Comparison of ENCODE assay signal across 1 cellular context in the genomic region with DNA sequence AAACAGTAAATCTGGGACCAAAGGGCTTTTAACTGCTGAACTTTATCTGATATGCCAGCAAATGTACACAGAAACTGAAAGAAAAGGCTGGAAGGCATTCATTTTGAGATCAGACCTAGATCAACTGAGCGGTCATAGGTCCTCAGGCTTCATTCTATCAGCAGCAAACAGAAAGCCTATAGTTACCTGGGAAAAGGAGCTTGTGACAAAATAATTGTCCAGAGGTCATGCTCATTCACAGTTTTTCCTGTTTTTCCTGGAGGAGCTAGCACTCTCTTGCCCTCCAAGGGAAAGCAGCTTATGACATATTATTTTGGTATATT.
TF ChIP-seq lines count a peak whose summit lies in the region.

No MANE protein-coding gene starts in this region.

TF ChIP-seq in HepG2, 621 proteins besides CTCF, POLR2A, EP300 and RAD21 (continued from another document and continues in another):
- TF ChIP-seq, protein P1, sequence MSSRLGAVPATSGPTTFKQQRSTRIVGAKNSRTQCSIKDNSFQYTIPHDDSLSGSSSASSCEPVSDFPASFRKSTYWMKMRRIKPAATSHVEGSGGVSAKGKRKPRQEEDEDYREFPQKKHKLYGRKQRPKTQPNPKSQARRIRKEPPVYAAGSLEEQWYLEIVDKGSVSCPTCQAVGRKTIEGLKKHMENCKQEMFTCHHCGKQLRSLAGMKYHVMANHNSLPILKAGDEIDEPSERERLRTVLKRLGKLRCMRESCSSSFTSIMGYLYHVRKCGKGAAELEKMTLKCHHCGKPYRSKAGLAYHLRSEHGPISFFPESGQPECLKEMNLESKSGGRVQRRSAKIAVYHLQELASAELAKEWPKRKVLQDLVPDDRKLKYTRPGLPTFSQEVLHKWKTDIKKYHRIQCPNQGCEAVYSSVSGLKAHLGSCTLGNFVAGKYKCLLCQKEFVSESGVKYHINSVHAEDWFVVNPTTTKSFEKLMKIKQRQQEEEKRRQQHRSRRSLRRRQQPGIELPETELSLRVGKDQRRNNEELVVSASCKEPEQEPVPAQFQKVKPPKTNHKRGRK (CRISPR knock-in tag; IDR thresholded peaks at IDR 0.05) = no peak
- TF ChIP-seq, protein P2, sequence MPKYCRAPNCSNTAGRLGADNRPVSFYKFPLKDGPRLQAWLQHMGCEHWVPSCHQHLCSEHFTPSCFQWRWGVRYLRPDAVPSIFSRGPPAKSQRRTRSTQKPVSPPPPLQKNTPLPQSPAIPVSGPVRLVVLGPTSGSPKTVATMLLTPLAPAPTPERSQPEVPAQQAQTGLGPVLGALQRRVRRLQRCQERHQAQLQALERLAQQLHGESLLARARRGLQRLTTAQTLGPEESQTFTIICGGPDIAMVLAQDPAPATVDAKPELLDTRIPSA (CRISPR knock-in tag; IDR thresholded peaks at IDR 0.05; ENCODE audit: borderline replicate concordance) = no peak
- TF ChIP-seq ATF1 (CRISPR knock-in tag; IDR thresholded peaks at IDR 0.05) (peak; percentile 57), ZNF33B (CRISPR knock-in tag; IDR thresholded peaks at IDR 0.05) (no peak), NR2F6 (IDR thresholded peaks at IDR 0.05) (peak; percentile 89), NR2F6 (CRISPR knock-in tag; IDR thresholded peaks at IDR 0.05) (peak; percentile 84), PITX1 (CRISPR knock-in tag; IDR thresholded peaks at IDR 0.05) (peak; percentile 93), LCORL (IDR thresholded peaks at IDR 0.05) (no peak), LCORL (CRISPR knock-in tag; IDR thresholded peaks at IDR 0.05) (peak; percentile 33; the same call in 1 of the 2 replicates), TCF7 (IDR thresholded peaks at IDR 0.05; ENCODE audit: low read depth) (peak; percentile 80), NPAS2 (CRISPR knock-in tag; IDR thresholded peaks at IDR 0.05; ENCODE audit: borderline replicate concordance) (no peak), DR1 (CRISPR knock-in tag; IDR thresholded peaks at IDR 0.05) (no peak), FLYWCH1 (CRISPR knock-in tag; IDR thresholded peaks at IDR 0.05) (no peak), ZNF768 (CRISPR knock-in tag; IDR thresholded peaks at IDR 0.05) (no peak), KMT2B (CRISPR knock-in tag; IDR thresholded peaks at IDR 0.05) (peak; percentile 54; the same call in 1 of the 2 replicates), ZIK1 (CRISPR knock-in tag; IDR thresholded peaks at IDR 0.05; ENCODE audit: borderline replicate concordance, low read depth) (no peak), IRX3 (CRISPR knock-in tag; IDR thresholded peaks at IDR 0.05; ENCODE audit: borderline replicate concordance, low read depth) (no peak), ZNF431 (CRISPR knock-in tag; IDR thresholded peaks at IDR 0.05; ENCODE audit: borderline replicate concordance, low read depth) (no peak), RBM22 (optimal IDR thresholded peaks at IDR 0.05; ENCODE audit: low read length) (no peak), HNF4G (IDR thresholded peaks at IDR 0.05; ENCODE audit: borderline replicate concordance, low read depth, low read length) (peak; percentile 90), HNF4G (CRISPR knock-in tag; IDR thresholded peaks at IDR 0.05; ENCODE audit: borderline replicate concordance, low read depth) (peak; percentile 48; the same call in 1 of the 2 replicates), ZNF30 (CRISPR knock-in tag; IDR thresholded peaks at IDR 0.05) (no peak), MYNN (CRISPR knock-in tag; IDR thresholded peaks at IDR 0.05; ENCODE audit: low read depth) (no peak), EZH2 (conservative IDR thresholded peaks at IDR 0.05; ENCODE audit: low read depth, low read length) (no peak), MXI1 (IDR thresholded peaks at IDR 0.05; ENCODE audit: borderline replicate concordance, low read depth, low read length) (no peak), ZC3H13 (CRISPR knock-in tag; IDR thresholded peaks at IDR 0.05) (no peak), MAFG (CRISPR knock-in tag; IDR thresholded peaks at IDR 0.05) (no peak)
- TF ChIP-seq, protein P3, sequence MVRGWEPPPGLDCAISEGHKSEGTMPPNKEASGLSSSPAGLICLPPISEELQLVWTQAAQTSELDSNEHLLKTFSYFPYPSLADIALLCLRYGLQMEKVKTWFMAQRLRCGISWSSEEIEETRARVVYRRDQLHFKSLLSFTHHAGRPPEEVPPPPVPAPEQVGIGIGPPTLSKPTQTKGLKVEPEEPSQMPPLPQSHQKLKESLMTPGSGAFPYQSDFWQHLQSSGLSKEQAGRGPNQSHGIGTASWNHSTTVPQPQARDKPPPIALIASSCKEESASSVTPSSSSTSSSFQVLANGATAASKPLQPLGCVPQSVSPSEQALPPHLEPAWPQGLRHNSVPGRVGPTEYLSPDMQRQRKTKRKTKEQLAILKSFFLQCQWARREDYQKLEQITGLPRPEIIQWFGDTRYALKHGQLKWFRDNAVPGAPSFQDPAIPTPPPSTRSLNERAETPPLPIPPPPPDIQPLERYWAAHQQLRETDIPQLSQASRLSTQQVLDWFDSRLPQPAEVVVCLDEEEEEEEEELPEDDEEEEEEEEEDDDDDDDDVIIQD (CRISPR knock-in tag; IDR thresholded peaks at IDR 0.05; ENCODE audit: low read depth) = peak; percentile 93
- TF ChIP-seq, protein P4, sequence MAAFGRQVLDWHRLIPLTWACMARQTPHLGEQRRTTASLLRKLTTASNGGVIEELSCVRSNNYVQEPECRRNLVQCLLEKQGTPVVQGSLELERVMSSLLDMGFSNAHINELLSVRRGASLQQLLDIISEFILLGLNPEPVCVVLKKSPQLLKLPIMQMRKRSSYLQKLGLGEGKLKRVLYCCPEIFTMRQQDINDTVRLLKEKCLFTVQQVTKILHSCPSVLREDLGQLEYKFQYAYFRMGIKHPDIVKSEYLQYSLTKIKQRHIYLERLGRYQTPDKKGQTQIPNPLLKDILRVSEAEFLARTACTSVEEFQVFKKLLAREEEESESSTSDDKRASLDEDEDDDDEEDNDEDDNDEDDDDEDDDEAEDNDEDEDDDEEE (CRISPR knock-in tag; IDR thresholded peaks at IDR 0.05) = no peak
- TF ChIP-seq, protein P5, sequence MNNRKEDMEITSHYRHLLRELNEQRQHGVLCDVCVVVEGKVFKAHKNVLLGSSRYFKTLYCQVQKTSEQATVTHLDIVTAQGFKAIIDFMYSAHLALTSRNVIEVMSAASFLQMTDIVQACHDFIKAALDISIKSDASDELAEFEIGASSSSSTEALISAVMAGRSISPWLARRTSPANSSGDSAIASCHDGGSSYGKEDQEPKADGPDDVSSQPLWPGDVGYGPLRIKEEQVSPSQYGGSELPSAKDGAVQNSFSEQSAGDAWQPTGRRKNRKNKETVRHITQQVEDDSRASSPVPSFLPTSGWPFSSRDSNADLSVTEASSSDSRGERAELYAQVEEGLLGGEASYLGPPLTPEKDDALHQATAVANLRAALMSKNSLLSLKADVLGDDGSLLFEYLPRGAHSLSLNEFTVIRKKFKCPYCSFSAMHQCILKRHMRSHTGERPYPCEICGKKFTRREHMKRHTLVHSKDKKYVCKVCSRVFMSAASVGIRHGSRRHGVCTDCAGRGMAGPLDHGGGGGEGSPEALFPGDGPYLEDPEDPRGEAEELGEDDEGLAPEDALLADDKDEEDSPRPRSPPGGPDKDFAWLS (CRISPR knock-in tag; IDR thresholded peaks at IDR 0.05; ENCODE audit: borderline replicate concordance) = no peak
- TF ChIP-seq, protein P6, sequence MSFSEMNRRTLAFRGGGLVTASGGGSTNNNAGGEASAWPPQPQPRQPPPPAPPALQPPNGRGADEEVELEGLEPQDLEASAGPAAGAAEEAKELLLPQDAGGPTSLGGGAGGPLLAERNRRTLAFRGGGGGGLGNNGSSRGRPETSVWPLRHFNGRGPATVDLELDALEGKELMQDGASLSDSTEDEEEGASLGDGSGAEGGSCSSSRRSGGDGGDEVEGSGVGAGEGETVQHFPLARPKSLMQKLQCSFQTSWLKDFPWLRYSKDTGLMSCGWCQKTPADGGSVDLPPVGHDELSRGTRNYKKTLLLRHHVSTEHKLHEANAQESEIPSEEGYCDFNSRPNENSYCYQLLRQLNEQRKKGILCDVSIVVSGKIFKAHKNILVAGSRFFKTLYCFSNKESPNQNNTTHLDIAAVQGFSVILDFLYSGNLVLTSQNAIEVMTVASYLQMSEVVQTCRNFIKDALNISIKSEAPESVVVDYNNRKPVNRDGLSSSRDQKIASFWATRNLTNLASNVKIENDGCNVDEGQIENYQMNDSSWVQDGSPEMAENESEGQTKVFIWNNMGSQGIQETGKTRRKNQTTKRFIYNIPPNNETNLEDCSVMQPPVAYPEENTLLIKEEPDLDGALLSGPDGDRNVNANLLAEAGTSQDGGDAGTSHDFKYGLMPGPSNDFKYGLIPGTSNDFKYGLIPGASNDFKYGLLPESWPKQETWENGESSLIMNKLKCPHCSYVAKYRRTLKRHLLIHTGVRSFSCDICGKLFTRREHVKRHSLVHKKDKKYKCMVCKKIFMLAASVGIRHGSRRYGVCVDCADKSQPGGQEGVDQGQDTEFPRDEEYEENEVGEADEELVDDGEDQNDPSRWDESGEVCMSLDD (CRISPR knock-in tag; IDR thresholded peaks at IDR 0.05; ENCODE audit: borderline replicate concordance) = no peak
- TF ChIP-seq, protein P7, sequence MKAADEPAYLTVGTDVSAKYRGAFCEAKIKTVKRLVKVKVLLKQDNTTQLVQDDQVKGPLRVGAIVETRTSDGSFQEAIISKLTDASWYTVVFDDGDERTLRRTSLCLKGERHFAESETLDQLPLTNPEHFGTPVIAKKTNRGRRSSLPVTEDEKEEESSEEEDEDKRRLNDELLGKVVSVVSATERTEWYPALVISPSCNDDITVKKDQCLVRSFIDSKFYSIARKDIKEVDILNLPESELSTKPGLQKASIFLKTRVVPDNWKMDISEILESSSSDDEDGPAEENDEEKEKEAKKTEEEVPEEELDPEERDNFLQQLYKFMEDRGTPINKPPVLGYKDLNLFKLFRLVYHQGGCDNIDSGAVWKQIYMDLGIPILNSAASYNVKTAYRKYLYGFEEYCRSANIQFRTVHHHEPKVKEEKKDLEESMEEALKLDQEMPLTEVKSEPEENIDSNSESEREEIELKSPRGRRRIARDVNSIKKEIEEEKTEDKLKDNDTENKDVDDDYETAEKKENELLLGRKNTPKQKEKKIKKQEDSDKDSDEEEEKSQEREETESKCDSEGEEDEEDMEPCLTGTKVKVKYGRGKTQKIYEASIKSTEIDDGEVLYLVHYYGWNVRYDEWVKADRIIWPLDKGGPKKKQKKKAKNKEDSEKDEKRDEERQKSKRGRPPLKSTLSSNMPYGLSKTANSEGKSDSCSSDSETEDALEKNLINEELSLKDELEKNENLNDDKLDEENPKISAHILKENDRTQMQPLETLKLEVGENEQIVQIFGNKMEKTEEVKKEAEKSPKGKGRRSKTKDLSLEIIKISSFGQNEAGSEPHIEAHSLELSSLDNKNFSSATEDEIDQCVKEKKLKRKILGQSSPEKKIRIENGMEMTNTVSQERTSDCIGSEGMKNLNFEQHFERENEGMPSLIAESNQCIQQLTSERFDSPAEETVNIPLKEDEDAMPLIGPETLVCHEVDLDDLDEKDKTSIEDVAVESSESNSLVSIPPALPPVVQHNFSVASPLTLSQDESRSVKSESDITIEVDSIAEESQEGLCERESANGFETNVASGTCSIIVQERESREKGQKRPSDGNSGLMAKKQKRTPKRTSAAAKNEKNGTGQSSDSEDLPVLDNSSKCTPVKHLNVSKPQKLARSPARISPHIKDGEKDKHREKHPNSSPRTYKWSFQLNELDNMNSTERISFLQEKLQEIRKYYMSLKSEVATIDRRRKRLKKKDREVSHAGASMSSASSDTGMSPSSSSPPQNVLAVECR (CRISPR knock-in tag; IDR thresholded peaks at IDR 0.05; ENCODE audit: borderline replicate concordance) = no peak; the same call in 1 of the 2 replicates
- TF ChIP-seq, protein P8, sequence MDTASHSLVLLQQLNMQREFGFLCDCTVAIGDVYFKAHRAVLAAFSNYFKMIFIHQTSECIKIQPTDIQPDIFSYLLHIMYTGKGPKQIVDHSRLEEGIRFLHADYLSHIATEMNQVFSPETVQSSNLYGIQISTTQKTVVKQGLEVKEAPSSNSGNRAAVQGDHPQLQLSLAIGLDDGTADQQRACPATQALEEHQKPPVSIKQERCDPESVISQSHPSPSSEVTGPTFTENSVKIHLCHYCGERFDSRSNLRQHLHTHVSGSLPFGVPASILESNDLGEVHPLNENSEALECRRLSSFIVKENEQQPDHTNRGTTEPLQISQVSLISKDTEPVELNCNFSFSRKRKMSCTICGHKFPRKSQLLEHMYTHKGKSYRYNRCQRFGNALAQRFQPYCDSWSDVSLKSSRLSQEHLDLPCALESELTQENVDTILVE (CRISPR knock-in tag; IDR thresholded peaks at IDR 0.05) = no peak
- TF ChIP-seq, protein P9, sequence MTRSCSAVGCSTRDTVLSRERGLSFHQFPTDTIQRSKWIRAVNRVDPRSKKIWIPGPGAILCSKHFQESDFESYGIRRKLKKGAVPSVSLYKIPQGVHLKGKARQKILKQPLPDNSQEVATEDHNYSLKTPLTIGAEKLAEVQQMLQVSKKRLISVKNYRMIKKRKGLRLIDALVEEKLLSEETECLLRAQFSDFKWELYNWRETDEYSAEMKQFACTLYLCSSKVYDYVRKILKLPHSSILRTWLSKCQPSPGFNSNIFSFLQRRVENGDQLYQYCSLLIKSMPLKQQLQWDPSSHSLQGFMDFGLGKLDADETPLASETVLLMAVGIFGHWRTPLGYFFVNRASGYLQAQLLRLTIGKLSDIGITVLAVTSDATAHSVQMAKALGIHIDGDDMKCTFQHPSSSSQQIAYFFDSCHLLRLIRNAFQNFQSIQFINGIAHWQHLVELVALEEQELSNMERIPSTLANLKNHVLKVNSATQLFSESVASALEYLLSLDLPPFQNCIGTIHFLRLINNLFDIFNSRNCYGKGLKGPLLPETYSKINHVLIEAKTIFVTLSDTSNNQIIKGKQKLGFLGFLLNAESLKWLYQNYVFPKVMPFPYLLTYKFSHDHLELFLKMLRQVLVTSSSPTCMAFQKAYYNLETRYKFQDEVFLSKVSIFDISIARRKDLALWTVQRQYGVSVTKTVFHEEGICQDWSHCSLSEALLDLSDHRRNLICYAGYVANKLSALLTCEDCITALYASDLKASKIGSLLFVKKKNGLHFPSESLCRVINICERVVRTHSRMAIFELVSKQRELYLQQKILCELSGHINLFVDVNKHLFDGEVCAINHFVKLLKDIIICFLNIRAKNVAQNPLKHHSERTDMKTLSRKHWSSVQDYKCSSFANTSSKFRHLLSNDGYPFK (CRISPR knock-in tag; IDR thresholded peaks at IDR 0.05; ENCODE audit: borderline replicate concordance) = no peak
- TF ChIP-seq, protein P10, sequence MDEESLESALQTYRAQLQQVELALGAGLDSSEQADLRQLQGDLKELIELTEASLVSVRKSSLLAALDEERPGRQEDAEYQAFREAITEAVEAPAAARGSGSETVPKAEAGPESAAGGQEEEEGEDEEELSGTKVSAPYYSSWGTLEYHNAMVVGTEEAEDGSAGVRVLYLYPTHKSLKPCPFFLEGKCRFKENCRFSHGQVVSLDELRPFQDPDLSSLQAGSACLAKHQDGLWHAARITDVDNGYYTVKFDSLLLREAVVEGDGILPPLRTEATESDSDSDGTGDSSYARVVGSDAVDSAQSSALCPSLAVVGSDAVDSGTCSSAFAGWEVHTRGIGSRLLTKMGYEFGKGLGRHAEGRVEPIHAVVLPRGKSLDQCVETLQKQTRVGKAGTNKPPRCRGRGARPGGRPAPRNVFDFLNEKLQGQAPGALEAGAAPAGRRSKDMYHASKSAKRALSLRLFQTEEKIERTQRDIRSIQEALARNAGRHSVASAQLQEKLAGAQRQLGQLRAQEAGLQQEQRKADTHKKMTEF (CRISPR knock-in tag; IDR thresholded peaks at IDR 0.05) = peak; percentile 67
- TF ChIP-seq, protein P11, sequence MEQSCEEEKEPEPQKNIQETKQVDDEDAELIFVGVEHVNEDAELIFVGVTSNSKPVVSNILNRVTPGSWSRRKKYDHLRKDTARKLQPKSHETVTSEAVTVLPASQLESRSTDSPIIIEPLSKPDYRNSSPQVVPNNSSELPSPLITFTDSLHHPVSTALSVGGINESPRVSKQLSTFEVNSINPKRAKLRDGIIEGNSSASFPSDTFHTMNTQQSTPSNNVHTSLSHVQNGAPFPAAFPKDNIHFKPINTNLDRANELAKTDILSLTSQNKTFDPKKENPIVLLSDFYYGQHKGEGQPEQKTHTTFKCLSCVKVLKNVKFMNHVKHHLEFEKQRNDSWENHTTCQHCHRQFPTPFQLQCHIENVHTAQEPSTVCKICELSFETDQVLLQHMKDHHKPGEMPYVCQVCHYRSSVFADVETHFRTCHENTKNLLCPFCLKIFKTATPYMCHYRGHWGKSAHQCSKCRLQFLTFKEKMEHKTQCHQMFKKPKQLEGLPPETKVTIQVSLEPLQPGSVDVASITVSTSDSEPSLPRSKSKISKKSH (CRISPR knock-in tag; IDR thresholded peaks at IDR 0.05; ENCODE audit: borderline replicate concordance) = no peak
